In genomic region chr5:69234457-69235268, GRCh38 we compare ENCODE assay signal across 8 cellular contexts. TPM values are rescaled to one million over a fixed set of nuclear protein-coding genes. Genes with fewer than 3 reads are reported as not detected.
DNase-seq lines count a peak whose midpoint lies in the region; ATAC-seq and TF ChIP-seq lines count a peak whose summit lies in the region.

Gene CDK7, plus strand, starts transcription at chr5:69234886. Its CDS starts 90 bp downstream, at chr5:69234976.

- H3K4me3 ChIP-seq in GM12875 (ENCODE audit: low read depth, low read length) (peak within 1 kb of the TSS; percentile 86), adipocyte (ENCODE audit: low read length) (peak within 1 kb of the TSS; percentile 89), trophoblast cell (ENCODE audit: low read depth, low read length) (peak within 1 kb of the TSS; percentile 89), transverse colon (peak within 1 kb of the TSS; percentile 82 to 86 (median 83))

- H2BK12ac ChIP-seq in trophoblast cell (ENCODE audit: low read length) = no peak within 1 kb of the TSS

- peaks cover 40% of the 10 kb centered on the region for H3K4me1 ChIP-seq in adipocyte (ENCODE audit: control insufficient read depth, insufficient read depth, low read length)
- no peaks in the 10 kb centered on the region for H3K4me1 ChIP-seq in trophoblast cell (ENCODE audit: control insufficient read depth in 1 of 2, insufficient read depth in 2 of 2, low read length in 2 of 2)
- H3K4me1 ChIP-seq in transverse colon = peaks cover 3 to 35% (median 15%) of the 10 kb centered on the region in 4 donors

- peak within 1 kb of the TSS; percentile 87 for H3K4me2 ChIP-seq in trophoblast cell (ENCODE audit: low read length)

- H2AFZ ChIP-seq in trophoblast cell (ENCODE audit: insufficient read depth, low read length, poor library complexity) = peak within 1 kb of the TSS; percentile 81

- H3K9ac ChIP-seq in adipocyte (ENCODE audit: low read length) (peak within 1 kb of the TSS; percentile 93), trophoblast cell (ENCODE audit: low read length) (peak within 1 kb of the TSS; percentile 86)

- in situ Hi-C loops in transverse colon (cut with MboI; ENCODE audit: low pct_ligation_motif_present in 1 of 4, low pct_unique_long_range_greater_than_20kb in 1 of 4, low sequenced_read_pairs in 3 of 4) = no loop called here

- DNase-seq in NCI-H1436 (lab: John Stamatoyannopoulos, UW) = peak; percentile 86
- peak; percentile 88 for DNase-seq in T follicular helper cell (ENCODE audit: low read depth)
- DNase-seq in adipocyte (ENCODE audit: low read depth) = peak; percentile 98
- peak; percentile 98 for DNase-seq in cardiac septum (ENCODE audit: low spot score)
- DNase-seq in trophoblast cell = peak; percentile 94 to 97
- DNase-seq in transverse colon = peak; percentile 95

- peaks cover 4% of the 10 kb centered on the region for H3K79me1 ChIP-seq in trophoblast cell (ENCODE audit: low read length)

- H4K91ac ChIP-seq in trophoblast cell (ENCODE audit: low read depth, low read length) = peak within 1 kb of the TSS; percentile 75

- peak within 1 kb of the TSS; percentile 2 for H2BK120ac ChIP-seq in trophoblast cell (ENCODE audit: insufficient read depth, low read length, poor library complexity)

- no peak for TF ChIP-seq CTCF in GM12875 (IDR thresholded peaks at IDR 0.05; ENCODE audit: borderline replicate concordance, insufficient read depth, low read depth, low read length)
- no peak for TF ChIP-seq CTCF in transverse colon (IDR thresholded peaks at IDR 0.05)

- peak within 1 kb of the TSS; percentile 74 for H3K4ac ChIP-seq in trophoblast cell (ENCODE audit: low read depth, low read length)

- peak; percentile 79 for TF ChIP-seq POLR2A in transverse colon (IDR thresholded peaks at IDR 0.05)

- H3K79me2 ChIP-seq in trophoblast cell (ENCODE audit: control insufficient read depth, insufficient read depth, low read length, poor library complexity) = peaks cover 9% of the 10 kb centered on the region

- peak within 1 kb of the TSS; percentile 75 for H2BK5ac ChIP-seq in trophoblast cell (ENCODE audit: low read depth, low read length, poor library complexity)

- peak within 1 kb of the TSS; percentile 71 for H4K12ac ChIP-seq in trophoblast cell (ENCODE audit: low read depth, low read length)

- peak within 1 kb of the TSS; percentile 71 for H3K14ac ChIP-seq in trophoblast cell (ENCODE audit: low read length)

- no peak for TF ChIP-seq EP300 in transverse colon (IDR thresholded peaks at IDR 0.05; ENCODE audit: low read depth)

- H3K27ac ChIP-seq in trophoblast cell (ENCODE audit: low read depth, low read length) (peak within 1 kb of the TSS; percentile 84), transverse colon (peak within 1 kb of the TSS; percentile 86 to 91 (median 90))

- H2AK5ac ChIP-seq in trophoblast cell (ENCODE audit: low read length) = no peak within 1 kb of the TSS

- H4K8ac ChIP-seq in trophoblast cell (ENCODE audit: low read depth, low read length) = peak within 1 kb of the TSS; percentile 90

- H3K36me3 ChIP-seq in adipocyte (ENCODE audit: control insufficient read depth, insufficient read depth, low read length, severe bottlenecking) = peaks cover 19% of the 10 kb centered on the region
- H3K36me3 ChIP-seq in trophoblast cell (ENCODE audit: control insufficient read depth in 1 of 2, insufficient read depth in 2 of 2, low read length in 2 of 2) = peaks cover 3 to 7% of the 10 kb centered on the region in 2 experiments
- peaks cover 0 to 13% (median 3%) of the 10 kb centered on the region in 4 donors for H3K36me3 ChIP-seq in transverse colon

- peak within 1 kb of the TSS; percentile 92 for H3K18ac ChIP-seq in trophoblast cell (ENCODE audit: low read length)

- intact Hi-C loops in cardiac septum (cut with DNase I) = loop anchor here (1.0 to 5.0 kb wide), 3 partner anchors 17 to 140 kb away; partner anchors contain the start of genes CCNB1 and SLC30A5
- intact Hi-C loops in transverse colon (cut with DNase I; ENCODE audit: low total_unique reads) = loop anchor here (10.0 kb wide), 1 partner anchor 580 kb away; no protein-coding TSS in a partner anchor

- WGBS in trophoblast cell (ENCODE audit: extremely low coverage, insufficient coverage, insufficient read length) = no CpG with 5 or more reads among the region's 49 CpGs
- WGBS in transverse colon (ENCODE audit: low coverage in 1 of 2), 2 donors = 0% methylated on average over 3 to 41 of the region's 49 CpGs

- H3K9me3 ChIP-seq in adipocyte (ENCODE audit: control insufficient read depth, low read length) (no peaks in the 10 kb centered on the region), trophoblast cell (ENCODE audit: insufficient read depth, low read depth, low read length) (no peaks in the 10 kb centered on the region), transverse colon (no peaks in the 10 kb centered on the region)

- peak; percentile 99 for ATAC-seq in HG02798 (IDR thresholded peaks at IDR 0.05; ENCODE audit: poor library complexity, unreplicated experiment)

- H3K27me3 ChIP-seq in adipocyte (replicated peaks; ENCODE audit: control insufficient read depth, insufficient read depth, low read length) = no peaks in the 10 kb centered on the region
- no peaks in the 10 kb centered on the region for H3K27me3 ChIP-seq in trophoblast cell (ENCODE audit: insufficient read depth, low read length)
- no peaks in the 10 kb centered on the region for H3K27me3 ChIP-seq in transverse colon

- no peak within 1 kb of the TSS for H3K23ac ChIP-seq in trophoblast cell (ENCODE audit: low read length)

RNA-seq across cellular contexts. Expression of gene CDK7, which starts in this region (rescaled TPM):
- total RNA-seq in cardiac septum (13.3 TPM), transverse colon (10 to 100 TPM; 10.8 to 61.7 (median 21.4) TPM)
- 112 and 122 TPM in 2 replicates for polyA plus RNA-seq in trophoblast cell (2013)

Comparison
In these comparisons a context has a peak if more than half of its experiments do, and no peak if none do; other contexts are left out.
1. Peak in every context shown above with its lines: DNase-seq, ATAC-seq, H3K4me3 ChIP-seq and H3K27ac ChIP-seq.